22 cellular contexts compared by ENCODE assay signal in the genomic region with DNA sequence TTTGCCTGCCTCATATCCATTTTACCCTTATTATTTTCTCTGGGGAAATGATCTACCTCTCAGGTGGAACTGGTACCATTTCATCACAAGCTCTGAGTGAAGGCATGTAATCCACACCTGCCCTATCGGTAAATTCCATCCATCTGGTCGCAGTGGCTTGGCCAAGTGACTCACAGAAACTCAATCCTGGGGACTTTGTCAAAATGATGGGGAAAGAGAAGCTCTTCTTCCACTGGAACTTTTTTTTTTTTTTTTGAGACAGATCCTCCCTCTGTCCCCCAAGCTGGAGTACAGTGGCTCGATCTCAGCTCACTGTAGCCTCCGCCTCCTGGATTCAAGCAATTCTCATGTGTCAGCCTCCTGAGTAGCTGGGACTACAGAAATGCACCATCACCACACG. TPM values are rescaled to one million over a fixed set of nuclear protein-coding genes. Genes with fewer than 3 reads are reported as not detected.
DNase-seq lines count a peak whose midpoint lies in the region; ATAC-seq, FAIRE-seq and TF ChIP-seq lines count a peak whose summit lies in the region.
"Had no signal": no experiment of that assay in that cellular context is flagged by ENCODE, and none has a peak within 500 bp of the region (broad histone marks: within the 10 kb centered on the region; RNA-seq: fewer than 3 reads in every experiment).

No MANE protein-coding gene starts in this region.

- peaks cover 24% of the 10 kb centered on the region for H3F3A ChIP-seq in GM23248 (ENCODE audit: insufficient read depth)
- peaks cover 27% of the 10 kb centered on the region; the same call in 1 of the 2 replicates for H3F3A ChIP-seq in PC-9 (ENCODE audit: insufficient read depth, low read depth)

- H3K27ac Mint-ChIP-seq in stimulated activated memory B cell treated with anti-CD40 and anti-IgM and Interleukin-4, amounts not matched to agents 10 μg/mL and 1 μg/mL and 100 μg/mL, for 72 hours: peak overlapping the region; percentile 28
- H3K27ac Mint-ChIP-seq: activated B cell treated with CpG ODN at 0.5 μM for 24 hours; effector memory CD8-positive, alpha-beta T cell; T-helper 17 cell had no signal

- H3K9ac ChIP-seq in GM23248: no peak overlapping the region
- H3K9ac ChIP-seq: BLaER1 treated with 17β-estradiol and CSF1 and Interleukin-3, amounts not matched to agents 10 nM and 100 nM had no signal

- no peak overlapping the region for H2AFZ ChIP-seq in GM23248
- H2AFZ ChIP-seq in PC-9: no peak overlapping the region

- H3K27me3 ChIP-seq in GM23248 (replicated peaks; ENCODE audit: insufficient read depth): no peaks in the 10 kb centered on the region
- H3K27me3 ChIP-seq in PC-9 (ENCODE audit: insufficient read depth, low read depth): no peaks in the 10 kb centered on the region
- H3K27me3 ChIP-seq: BLaER1 treated with 17β-estradiol and CSF1 and Interleukin-3, amounts not matched to agents 10 nM and 100 nM; left lung had no signal

- CTCF ChIA-PET in PC-9 (lab: Charles Lee): interaction anchor here (1.1 kb wide), 1 partner anchor 57 kb away, joined by 3 read pairs; no protein-coding TSS in a partner anchor

- no peak overlapping the region for H3K4me3 Mint-ChIP-seq in stimulated activated memory B cell treated with anti-CD40 and anti-IgM and Interleukin-4, amounts not matched to agents 10 μg/mL and 1 μg/mL and 100 μg/mL, for 72 hours
- H3K4me3 Mint-ChIP-seq: activated B cell treated with CpG ODN at 0.5 μM for 24 hours; effector memory CD8-positive, alpha-beta T cell; T-helper 17 cell had no signal

- no peak for ATAC-seq in stimulated activated memory B cell treated with anti-CD40 and anti-IgM and Interleukin-4, amounts not matched to agents 10 μg/mL and 1 μg/mL and 100 μg/mL, for 72 hours
- no peak for ATAC-seq in HG02840 (IDR thresholded peaks at IDR 0.05; ENCODE audit: low FRiP score, unreplicated experiment)
- ATAC-seq: effector memory CD8-positive, alpha-beta T cell; left lung; T-helper 17 cell had no signal

- DNase-seq in GM23248 (peak; percentile 20), PC-9 (peak; percentile 29 to 90), iPS-NIHi11 (ENCODE audit: low spot score) (peak; percentile 29), GM03348 (ENCODE audit: low spot score) (no peak), HTR-8/SVneo (ENCODE audit: insufficient read length, low spot score) (no peak)
- DNase-seq: activated B cell treated with CpG ODN at 0.5 μM for 24 hours; activated effector memory CD4-positive, alpha-beta T cell treated with anti-CD3 and anti-CD28 coated beads, Interleukin-2, amount 50 U/mL, for 16 hours; amygdala; cerebellar nuclear complex; DMS 273 treated with DMSO at 0.1 percent for 48 hours; effector memory CD8-positive, alpha-beta T cell; left lung; NCI-H1694; NK-92 treated with Interleukin-12 subunit alpha and Interleukin-12 subunit beta, amount 100 ng/mL, for 24 hours; occipital lobe; stimulated activated CD4-positive, alpha-beta T cell treated with anti-CD3 and anti-CD28 coated beads, Interleukin-4, amount 100 ng/mL, for 24 hours; T-helper 17 cell had no signal

- H3K27ac ChIP-seq in GM23248 (peak overlapping the region; percentile 46), PC-9 (peak overlapping the region; percentile 84)
- H3K27ac ChIP-seq: BLaER1 treated with 17β-estradiol and CSF1 and Interleukin-3, amounts not matched to agents 10 nM and 100 nM; left lung; RWPE1 had no signal

- peak overlapping the region; percentile 64 for H3K4me2 ChIP-seq in GM23248 (ENCODE audit: unreplicated experiment)
- H3K4me2 ChIP-seq in PC-9: peak overlapping the region; percentile 67
- H3K4me2 ChIP-seq: BLaER1 treated with 17β-estradiol and CSF1 and Interleukin-3, amounts not matched to agents 10 nM and 100 nM had no signal

- H3K9me2 ChIP-seq in GM23248 (ENCODE audit: insufficient read depth) (no peaks in the 10 kb centered on the region), PC-9 (ENCODE audit: insufficient read depth) (no peaks in the 10 kb centered on the region)

- H3K36me3 Mint-ChIP-seq in stimulated activated memory B cell treated with anti-CD40 and anti-IgM and Interleukin-4, amounts not matched to agents 10 μg/mL and 1 μg/mL and 100 μg/mL, for 72 hours: peaks cover 8% of the 10 kb centered on the region

- no TSS peak for BruUV-seq in PC-9 (replicated peaks; lab: Mats Ljungman, UMichigan)

- intact Hi-C loops in PC-9 (cut with micrococcal nuclease; ENCODE audit: unreplicated experiment): no loop called here

- POLR2A ChIA-PET in PC-9 (lab: Charles Lee; ENCODE audit: unreplicated experiment): interaction anchor here (0.7 to 1.1 kb wide), 2 partner anchors 39 to 48 kb away, joined by 3 to 13 read pairs; no protein-coding TSS in a partner anchor

- H3K4me1 Mint-ChIP-seq in stimulated activated memory B cell treated with anti-CD40 and anti-IgM and Interleukin-4, amounts not matched to agents 10 μg/mL and 1 μg/mL and 100 μg/mL, for 72 hours: peaks cover 8% of the 10 kb centered on the region
- H3K4me1 Mint-ChIP-seq: activated B cell treated with CpG ODN at 0.5 μM for 24 hours, T-helper 17 cell had no signal

- in situ Hi-C loops in GM23248 (cut with MboI): no loop called here

- H3K4me3 ChIP-seq in GM23248 (no peak overlapping the region), PC-9 (no peak overlapping the region; the same call in 1 of the 2 replicates)
- H3K4me3 ChIP-seq: BLaER1 treated with 17β-estradiol and CSF1 and Interleukin-3, amounts not matched to agents 10 nM and 100 nM; left lung had no signal

- H3K4me1 ChIP-seq in GM23248 (ENCODE audit: insufficient read depth): peaks cover 36% of the 10 kb centered on the region
- peaks cover 28% of the 10 kb centered on the region for H3K4me1 ChIP-seq in PC-9 (replicated peaks; ENCODE audit: insufficient read depth)
- H3K4me1 ChIP-seq: BLaER1 treated with 17β-estradiol and CSF1 and Interleukin-3, amounts not matched to agents 10 nM and 100 nM; left lung had no signal

- H4K20me1 ChIP-seq in GM23248 (ENCODE audit: insufficient read depth) (no peaks in the 10 kb centered on the region), PC-9 (ENCODE audit: insufficient read depth) (no peaks in the 10 kb centered on the region)
- H4K20me1 ChIP-seq: BLaER1 treated with 17β-estradiol and CSF1 and Interleukin-3, amounts not matched to agents 10 nM and 100 nM had no signal

- no peaks in the 10 kb centered on the region for H3K9me3 ChIP-seq in GM23248 (ENCODE audit: low read depth)
- H3K9me3 ChIP-seq in PC-9 (ENCODE audit: insufficient read depth, low read depth): no peaks in the 10 kb centered on the region
- H3K9me3 ChIP-seq: left lung had no signal

- TF ChIP-seq CTCF in PC-9 (conservative IDR thresholded peaks at IDR 0.05): no peak

- WGBS in GM23248 (ENCODE audit: low coverage in 1 of 2, low lambda C conversion rate in 2 of 2, missing lambda C conversion rate in 2 of 2), 2 experiments: 60 to 73% methylated on average over 5 of the region's 5 CpGs

- H3K36me3 ChIP-seq in GM23248 (ENCODE audit: low read depth) (no peaks in the 10 kb centered on the region), PC-9 (ENCODE audit: low read depth) (no peaks in the 10 kb centered on the region)
- H3K36me3 ChIP-seq: BLaER1 treated with 17β-estradiol and CSF1 and Interleukin-3, amounts not matched to agents 10 nM and 100 nM; left lung had no signal

- no peak for FAIRE-seq in HTR-8/SVneo (lab: Jason Lieb, UNC)

- H3K9me3 Mint-ChIP-seq in stimulated activated memory B cell treated with anti-CD40 and anti-IgM and Interleukin-4, amounts not matched to agents 10 μg/mL and 1 μg/mL and 100 μg/mL, for 72 hours: peaks cover 3% of the 10 kb centered on the region
- H3K9me3 Mint-ChIP-seq: activated B cell treated with CpG ODN at 0.5 μM for 24 hours had no signal

- H3K27me3 Mint-ChIP-seq in stimulated activated memory B cell treated with anti-CD40 and anti-IgM and Interleukin-4, amounts not matched to agents 10 μg/mL and 1 μg/mL and 100 μg/mL, for 72 hours: no peaks in the 10 kb centered on the region
- H3K27me3 Mint-ChIP-seq: activated B cell treated with CpG ODN at 0.5 μM for 24 hours had no signal

- H3K79me2 ChIP-seq in GM23248 (ENCODE audit: insufficient read depth) (no peaks in the 10 kb centered on the region), PC-9 (ENCODE audit: low read depth) (no peaks in the 10 kb centered on the region)

RNA-seq across cellular contexts. Expression of gene ANKRD1, which starts 48.3 kb away (rescaled TPM):
- 8.3 and 10.9 TPM in 2 replicates for total RNA-seq in GM23248 (2014; rRNA removed; shearing (Covaris generic))
- 3.6 and 3.7 TPM in 2 replicates for polyA plus RNA-seq in GM23248 (2016; fragmentation: Nextera tagmentation; extraction: Ambion mirVana)
- total RNA-seq in PC-9 (2021): 3.9 and 6.7 TPM in 2 replicates
- total RNA-seq: activated B cell treated with CpG ODN at 0.5 μM for 24 hours, occipital lobe, T-helper 17 cell, temporal lobe had no signal

Comparison
In these comparisons a context has a peak if more than half of its experiments do, and no peak if none do; other contexts are left out.
1. DNase-seq: peak in GM23248 (single experiment), PC-9 (2 of 2) and iPS-NIHi11 (single experiment); none in GM03348 (single experiment) and HTR-8/SVneo (single experiment).